In genomic region chrX:154885057-154885456, GRCh38 we compare ENCODE assay signal across 17 cellular contexts. TPM values are rescaled to one million over a fixed set of nuclear protein-coding genes. Genes with fewer than 3 reads are reported as not detected.
"Had no signal": no experiment of that assay in that cellular context is flagged by ENCODE, and none has a peak within 500 bp of the region (broad histone marks: within the 10 kb centered on the region; RNA-seq: fewer than 3 reads in every experiment).

No MANE protein-coding gene starts in this region.

RNA-seq across cellular contexts. Expression of gene SMIM9, which starts 50.6 kb away (rescaled TPM):
- total RNA-seq: activated naive CD4-positive, alpha-beta T cell treated with anti-CD3 and anti-CD28 coated beads for 36 hours; activated naive CD4-positive, alpha-beta T cell treated with anti-CD3 and anti-CD28 coated beads, Interleukin-2, amount 50 U/mL, for 72 hours; activated naive CD8-positive, alpha-beta T cell treated with anti-CD3 and anti-CD28 coated beads for 36 hours; activated T-cell treated with anti-CD3 and anti-CD28 coated beads, Interleukin-2, amount 50 U/mL, for 4 hours; activated T-cell treated with anti-CD3 and anti-CD28 coated beads, Interleukin-2, amount 50 U/mL, for 72 hours; activated T-helper 1 cell treated with anti-CD3 and anti-CD28 coated beads, Interleukin-12 subunit alpha, Interleukin-12 subunit beta, Interleukin-2, Interleukin-4 antibody, amounts not matched to agents 30 ng/mL and 10 ng/mL and 1 ng/mL, durations not matched to agents 14 hours and 24 hours and 36 hours; activated T-helper 17 cell treated with anti-CD3 and anti-CD28 coated beads, Interleukin-2, amount 50 U/mL, for 72 hours; activated T-helper 2 cell treated with anti-CD3 and anti-CD28 coated beads, Interferon-gamma antibody, Interleukin-2, Interleukin-4, amounts not matched to agents 10 μg/mL and 5 μg/mL and 100 μg/mL, durations not matched to agents 14 hours and 24 hours and 36 hours; adrenal gland; ascending aorta; astrocyte; body of pancreas; breast epithelium; bronchial epithelial cell; cardiac muscle cell; cardiac septum; cerebellum had no signal
